Comparison of ENCODE assay signal across 8 cellular contexts in the genomic region with DNA sequence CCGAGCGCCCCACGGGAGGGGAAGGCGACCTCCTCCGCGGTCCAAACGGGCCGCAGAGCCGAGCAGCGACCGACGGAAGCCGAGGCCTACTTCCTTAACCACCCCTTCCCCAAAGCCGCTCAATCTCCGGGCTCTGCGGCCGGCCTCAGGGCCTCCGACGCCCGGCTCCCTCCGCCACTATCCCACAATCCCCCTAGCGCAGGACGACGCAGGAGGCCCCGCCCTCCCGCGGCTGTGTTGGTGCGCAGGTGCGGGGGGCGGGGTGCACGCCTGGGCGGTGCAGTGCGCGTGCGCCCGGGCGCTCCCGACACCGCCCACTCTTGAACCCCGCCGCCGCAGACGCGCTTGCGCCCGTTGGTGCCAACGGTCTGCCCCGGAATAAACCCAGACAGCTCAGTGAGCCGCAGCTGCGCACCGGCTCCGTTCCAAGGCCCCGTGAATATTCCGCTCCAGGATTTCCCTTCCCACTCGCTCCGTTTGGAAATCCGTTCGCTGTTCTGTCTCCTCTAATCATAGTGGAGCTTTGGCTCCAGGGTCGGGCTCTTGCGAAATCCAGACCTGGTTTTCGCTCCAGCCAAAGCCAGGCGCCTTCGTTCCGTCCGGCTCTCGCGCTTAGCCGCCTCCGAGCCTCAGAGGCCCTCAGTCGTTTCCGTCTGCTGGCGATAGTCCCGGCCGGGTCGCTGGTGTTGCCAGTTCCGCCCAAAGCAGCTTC. TPM values are rescaled to one million over a fixed set of nuclear protein-coding genes. Genes with fewer than 3 reads are reported as not detected.
DNase-seq lines count a peak whose midpoint lies in the region; ATAC-seq and TF ChIP-seq lines count a peak whose summit lies in the region.

A gene with protein sequence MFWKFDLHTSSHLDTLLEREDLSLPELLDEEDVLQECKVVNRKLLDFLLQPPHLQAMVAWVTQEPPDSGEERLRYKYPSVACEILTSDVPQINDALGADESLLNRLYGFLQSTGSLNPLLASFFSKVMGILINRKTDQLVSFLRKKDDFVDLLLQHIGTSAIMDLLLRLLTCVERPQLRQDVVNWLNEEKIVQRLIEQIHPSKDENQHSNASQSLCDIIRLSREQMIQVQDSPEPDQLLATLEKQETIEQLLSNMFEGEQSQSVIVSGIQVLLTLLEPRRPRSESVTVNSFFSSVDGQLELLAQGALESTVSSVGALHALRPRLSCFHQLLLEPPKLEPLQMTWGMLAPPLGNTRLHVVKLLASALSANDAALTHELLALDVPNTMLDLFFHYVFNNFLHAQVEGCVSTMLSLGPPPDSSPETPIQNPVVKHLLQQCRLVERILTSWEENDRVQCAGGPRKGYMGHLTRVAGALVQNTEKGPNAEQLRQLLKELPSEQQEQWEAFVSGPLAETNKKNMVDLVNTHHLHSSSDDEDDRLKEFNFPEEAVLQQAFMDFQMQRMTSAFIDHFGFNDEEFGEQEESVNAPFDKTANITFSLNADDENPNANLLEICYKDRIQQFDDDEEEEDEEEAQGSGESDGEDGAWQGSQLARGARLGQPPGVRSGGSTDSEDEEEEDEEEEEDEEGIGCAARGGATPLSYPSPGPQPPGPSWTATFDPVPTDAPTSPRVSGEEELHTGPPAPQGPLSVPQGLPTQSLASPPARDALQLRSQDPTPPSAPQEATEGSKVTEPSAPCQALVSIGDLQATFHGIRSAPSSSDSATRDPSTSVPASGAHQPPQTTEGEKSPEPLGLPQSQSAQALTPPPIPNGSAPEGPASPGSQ (minus strand): TSS at position 190 of the 712 bp plus-strand sequence. CDS start 11,914 bp downstream, outside the sequence.

- peaks cover 30% of the 10 kb centered on the region for H3K4me1 Mint-ChIP-seq in activated CD4-positive, alpha-beta memory T cell treated with anti-CD3 and anti-CD28 coated beads for 36 hours (ENCODE audit: low read depth)

- CTCF ChIA-PET in activated CD4-positive, alpha-beta memory T cell treated with anti-CD3 and anti-CD28 coated beads for 36 hours (lab: Charles Lee), result interaction anchor here (0.5 to 1.8 kb wide), 8 partner anchors 35 to 365 kb away, joined by 3 to 14 read pairs (median 3); a partner anchor contains a TSS

- no peaks in the 10 kb centered on the region for H3K9me3 ChIP-seq in liver (ENCODE audit: control insufficient read depth in 4 of 4, low read length in 3 of 4)

- H3K27me3 ChIP-seq in dorsolateral prefrontal cortex (no peaks in the 10 kb centered on the region), liver (ENCODE audit: control insufficient read depth in 4 of 4, insufficient read depth in 4 of 4, low read length in 3 of 4) (no peaks in the 10 kb centered on the region)

- peak within 1 kb of the TSS; percentile 98 for H3K27ac Mint-ChIP-seq in activated CD4-positive, alpha-beta memory T cell treated with anti-CD3 and anti-CD28 coated beads for 36 hours

- H3K4me3 Mint-ChIP-seq in activated CD4-positive, alpha-beta memory T cell treated with anti-CD3 and anti-CD28 coated beads for 36 hours, result peak within 1 kb of the TSS; percentile 93

- peaks cover 0 to 3% (median 0%) of the 10 kb centered on the region in 4 donors for H3K36me3 ChIP-seq in liver (ENCODE audit: control insufficient read depth in 4 of 4, insufficient read depth in 3 of 4, low read depth in 1 of 4, low read length in 3 of 4)

- peak; percentile 97 for DNase-seq in CD1c-positive myeloid dendritic cell (ENCODE audit: extremely low spot score)
- DNase-seq in NCI-H82 treated with DMSO at 0.1 percent for 48 hours (lab: John Stamatoyannopoulos, UW; ENCODE audit: unreplicated experiment), result peak; percentile 98
- peak; percentile 96 for DNase-seq in activated CD4-positive, alpha-beta memory T cell treated with anti-CD3 and anti-CD28 coated beads for 36 hours
- DNase-seq in dorsolateral prefrontal cortex, result peak; percentile 93 to 97 (median 96)
- peak; percentile 94 for DNase-seq in stimulated activated CD4-positive, alpha-beta T cell treated with anti-CD3 and anti-CD28 coated beads, Interleukin-4, amount 100 ng/mL, for 24 hours

- H3K4me3 ChIP-seq in dorsolateral prefrontal cortex, result peak within 1 kb of the TSS; percentile 59 to 100 (median 94)
- peak within 1 kb of the TSS; percentile 81 to 95 (median 91) for H3K4me3 ChIP-seq in liver (ENCODE audit: low read depth in 1 of 3, low read length in 3 of 3)

- peak; percentile 64 to 67 for TF ChIP-seq RAD21 in liver (IDR thresholded peaks at IDR 0.05)

- H3K4me1 ChIP-seq in liver (ENCODE audit: control insufficient read depth in 4 of 4, insufficient read depth in 4 of 4, low read length in 3 of 4), result peaks cover 2 to 43% (median 31%) of the 10 kb centered on the region in 4 donors

- H3K36me3 Mint-ChIP-seq in activated CD4-positive, alpha-beta memory T cell treated with anti-CD3 and anti-CD28 coated beads for 36 hours, result peaks cover 32% of the 10 kb centered on the region

- H3K9ac ChIP-seq in liver (ENCODE audit: low read depth in 1 of 2, low read length in 2 of 2), result peak within 1 kb of the TSS; percentile 91 to 96

- no peaks in the 10 kb centered on the region for H3K27me3 Mint-ChIP-seq in activated CD4-positive, alpha-beta memory T cell treated with anti-CD3 and anti-CD28 coated beads for 36 hours

- POLR2A ChIA-PET in activated CD4-positive, alpha-beta memory T cell treated with anti-CD3 and anti-CD28 coated beads for 36 hours (lab: Charles Lee), result interaction anchor here (0.6 to 1.7 kb wide), 14 partner anchors 8 to 810 kb away, joined by 3 to 17 read pairs (median 4); a partner anchor contains a TSS

- peak; percentile 57 for ATAC-seq in GM19438 (IDR thresholded peaks at IDR 0.05; ENCODE audit: low read depth, unreplicated experiment)
- peak; percentile 44 for ATAC-seq in HG03575 (IDR thresholded peaks at IDR 0.05; ENCODE audit: extremely low read depth, insufficient number of reproducible peaks, low FRiP score, unreplicated experiment)

- peak within 1 kb of the TSS; percentile 76 to 99 (median 95) for H3K27ac ChIP-seq in dorsolateral prefrontal cortex
- peak within 1 kb of the TSS; percentile 71 to 95 for H3K27ac ChIP-seq in liver (ENCODE audit: low read depth in 1 of 2, low read length in 2 of 2)

- no peaks in the 10 kb centered on the region for H3K9me3 Mint-ChIP-seq in activated CD4-positive, alpha-beta memory T cell treated with anti-CD3 and anti-CD28 coated beads for 36 hours

- intact Hi-C loops in activated CD4-positive, alpha-beta memory T cell treated with anti-CD3 and anti-CD28 coated beads for 36 hours (cut with micrococcal nuclease), result loop anchor here (1.0 to 10.0 kb wide), 14 partner anchors 8 to 383 kb away; a partner anchor contains a TSS
- intact Hi-C loops in dorsolateral prefrontal cortex (cut with DNase I), result loop anchor here (1.0 to 10.0 kb wide), 8 partner anchors 24 to 142 kb away; a partner anchor contains a TSS

- TF ChIP-seq CTCF in dorsolateral prefrontal cortex (IDR thresholded peaks at IDR 0.05 in 54 of 56, conservative IDR thresholded peaks at IDR 0.05 in 2 of 56; ENCODE audit: low read depth in 1 of 56, partially characterized antibody in 56 of 56) (peak in 26 of 56 donors; percentile 9 to 55 (median 22)), liver (IDR thresholded peaks at IDR 0.05; ENCODE audit: low read depth, low read length, missing input control) (no peak)

- WGBS in liver, result under 1% methylated on average over 76 of the region's 76 CpGs

TF ChIP-seq in liver, 16 proteins besides CTCF, POLR2A, EP300 and RAD21 (continues in another document):
- TF ChIP-seq TAF1 (conservative IDR thresholded peaks at IDR 0.05) (peak; percentile 95), HNF4G (IDR thresholded peaks at IDR 0.05) (no peak), FOXA1 (IDR thresholded peaks at IDR 0.05) (peak; percentile 52), GABPA (IDR thresholded peaks at IDR 0.05 in 1 of 2, conservative IDR thresholded peaks at IDR 0.05 in 1 of 2) (peak; percentile 63 to 88), FOXA2 (IDR thresholded peaks at IDR 0.05) (peak; percentile 7)
- TF ChIP-seq, protein P1, sequence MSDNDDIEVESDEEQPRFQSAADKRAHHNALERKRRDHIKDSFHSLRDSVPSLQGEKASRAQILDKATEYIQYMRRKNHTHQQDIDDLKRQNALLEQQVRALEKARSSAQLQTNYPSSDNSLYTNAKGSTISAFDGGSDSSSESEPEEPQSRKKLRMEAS (IDR thresholded peaks at IDR 0.05), result peak; percentile 93
- TF ChIP-seq, protein P2, sequence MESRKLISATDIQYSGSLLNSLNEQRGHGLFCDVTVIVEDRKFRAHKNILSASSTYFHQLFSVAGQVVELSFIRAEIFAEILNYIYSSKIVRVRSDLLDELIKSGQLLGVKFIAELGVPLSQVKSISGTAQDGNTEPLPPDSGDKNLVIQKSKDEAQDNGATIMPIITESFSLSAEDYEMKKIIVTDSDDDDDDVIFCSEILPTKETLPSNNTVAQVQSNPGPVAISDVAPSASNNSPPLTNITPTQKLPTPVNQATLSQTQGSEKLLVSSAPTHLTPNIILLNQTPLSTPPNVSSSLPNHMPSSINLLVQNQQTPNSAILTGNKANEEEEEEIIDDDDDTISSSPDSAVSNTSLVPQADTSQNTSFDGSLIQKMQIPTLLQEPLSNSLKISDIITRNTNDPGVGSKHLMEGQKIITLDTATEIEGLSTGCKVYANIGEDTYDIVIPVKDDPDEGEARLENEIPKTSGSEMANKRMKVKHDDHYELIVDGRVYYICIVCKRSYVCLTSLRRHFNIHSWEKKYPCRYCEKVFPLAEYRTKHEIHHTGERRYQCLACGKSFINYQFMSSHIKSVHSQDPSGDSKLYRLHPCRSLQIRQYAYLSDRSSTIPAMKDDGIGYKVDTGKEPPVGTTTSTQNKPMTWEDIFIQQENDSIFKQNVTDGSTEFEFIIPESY (IDR thresholded peaks at IDR 0.05), result peak; percentile 92

RNA-seq across cellular contexts. Expression of the gene that starts here (rescaled TPM):
- total RNA-seq in activated CD4-positive, alpha-beta memory T cell treated with anti-CD3 and anti-CD28 coated beads for 36 hours, result 100 to 1,000 TPM; 180 to 200 TPM
- total RNA-seq in dorsolateral prefrontal cortex (100 to 1,000 TPM in 40 of 120 experiments, 10 to 100 TPM in 80; 67.4 to 169 (median 95.4) TPM), liver (10 to 100 TPM; 24.6 to 40.1 TPM)
- 10 to 100 TPM in 1 of 2 donors, 1 to 10 TPM in 1; 5.5 to 20.4 TPM for polyA plus RNA-seq in liver

Comparison
In these comparisons a context has a peak if more than half of its experiments do, and no peak if none do; other contexts are left out.
1. Peak in every context shown above with its lines: DNase-seq, ATAC-seq, H3K4me3 ChIP-seq and H3K27ac ChIP-seq.